Comparison of ENCODE assay signal across 22 cellular contexts in the genomic region with DNA sequence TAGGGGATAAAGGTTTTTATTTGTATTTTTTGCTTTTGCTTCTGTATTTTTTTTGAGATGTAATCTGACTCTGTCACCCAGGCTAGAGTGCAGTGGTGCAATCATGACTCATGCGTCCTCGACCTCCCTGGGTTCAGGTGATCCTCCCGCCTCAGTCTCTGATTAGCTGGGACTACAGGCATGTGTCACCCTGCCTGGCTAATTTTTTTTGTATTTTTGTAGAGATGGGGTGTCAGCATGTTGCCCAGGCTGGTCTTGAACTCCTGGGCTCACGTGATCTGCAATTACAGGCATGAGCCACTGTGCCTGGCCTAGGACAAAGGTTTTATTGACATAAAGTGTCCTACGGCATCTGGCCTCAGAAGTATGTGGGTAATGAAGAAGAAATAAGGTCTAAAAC.
A peak's percentile ranks its signal among the peaks of the same experiment; 100 is the strongest.
DNase-seq lines count a peak whose midpoint lies in the region; ATAC-seq, FAIRE-seq and TF ChIP-seq lines count a peak whose summit lies in the region.
"Had no signal": no experiment of that assay in that cellular context is flagged by ENCODE, and none has a peak within 500 bp of the region (broad histone marks: within the 10 kb centered on the region; RNA-seq: fewer than 3 reads in every experiment).

No MANE protein-coding gene starts in this region.

- H3K27me3 ChIP-seq in bronchial epithelial cell (ENCODE audit: control insufficient read depth, insufficient read depth, low read length): no peaks in the 10 kb centered on the region
- no peaks in the 10 kb centered on the region for H3K27me3 ChIP-seq in liver (ENCODE audit: control insufficient read depth in 4 of 4, insufficient read depth in 4 of 4, low read length in 3 of 4)
- H3K27me3 ChIP-seq: SJSA1 had no signal

- peak; percentile 31 to 34 for TF ChIP-seq RAD21 in liver (IDR thresholded peaks at IDR 0.05)

- no peak overlapping the region for H3K27ac ChIP-seq in liver (ENCODE audit: low read depth in 1 of 2, low read length in 2 of 2)
- H3K27ac ChIP-seq: SJSA1, skin epidermis, thoracic aorta, WERI-Rb-1 had no signal

- no peak overlapping the region for H3K4me3 ChIP-seq in bronchial epithelial cell (ENCODE audit: low read depth, low read length)
- no peak overlapping the region for H3K4me3 ChIP-seq in liver (ENCODE audit: low read depth in 1 of 3, low read length in 3 of 3)
- H3K4me3 ChIP-seq: SJSA1, skin epidermis, thoracic aorta had no signal

- H3K9ac ChIP-seq in liver (ENCODE audit: low read depth in 1 of 2, low read length in 2 of 2): no peak overlapping the region

- no peak for FAIRE-seq in bronchial epithelial cell (lab: Jason Lieb, UNC)

- in situ Hi-C loops in GM13976 (cut with MboI; ENCODE audit: low sequenced_read_pairs, unreplicated experiment): no loop called here

- intact Hi-C loops in Right ventricle myocardium inferior (cut with DNase I): no loop called here

- H3K36me3 ChIP-seq in bronchial epithelial cell (ENCODE audit: control insufficient read depth, insufficient read depth, low read length): no peaks in the 10 kb centered on the region
- H3K36me3 ChIP-seq in liver (ENCODE audit: control insufficient read depth in 4 of 4, insufficient read depth in 3 of 4, low read depth in 1 of 4, low read length in 3 of 4): no peaks in the 10 kb centered on the region
- H3K36me3 ChIP-seq: SJSA1, thoracic aorta, WERI-Rb-1 had no signal

- WGBS in liver: 41% methylated on average over 5 of the region's 5 CpGs

- ATAC-seq in Right ventricle myocardium inferior (no peak), GM18907 (IDR thresholded peaks at IDR 0.05; ENCODE audit: unreplicated experiment) (no peak)
- ATAC-seq: left cardiac atrium had no signal

- peak; percentile 63 for DNase-seq in DMS53 (lab: John Stamatoyannopoulos, UW)
- DNase-seq in M059J (ENCODE audit: low read depth): peak; percentile 77
- peak; percentile 67 for DNase-seq in bronchial epithelial cell (ENCODE audit: low read depth)
- no peak for DNase-seq in Right ventricle myocardium inferior (ENCODE audit: missing footprints)
- no peak for DNase-seq in GM13976 (ENCODE audit: low spot score)
- DNase-seq in SW480 (ENCODE audit: low spot score): no peak
- DNase-seq: activated gamma-delta T cell; GF-D8; GOT3; KBM-7; left cardiac atrium; NCI-H1092 treated with DMSO at 0.1 percent for 48 hours; NCI-H2107; NCI-H748 treated with DMSO at 0.1 percent for 48 hours; nephron progenitor cell; stimulated activated naive CD4-positive, alpha-beta T cell; WERI-Rb-1 had no signal

- peaks cover 0 to under 1% (median 0%) of the 10 kb centered on the region in 4 donors for H3K4me1 ChIP-seq in liver (ENCODE audit: control insufficient read depth in 4 of 4, insufficient read depth in 4 of 4, low read length in 3 of 4)
- H3K4me1 ChIP-seq: SJSA1 had no signal

- TF ChIP-seq CTCF in bronchial epithelial cell (IDR thresholded peaks at IDR 0.05; ENCODE audit: insufficient read depth, low read length, severe bottlenecking) (no peak), liver (IDR thresholded peaks at IDR 0.05; ENCODE audit: low read depth, low read length, missing input control) (no peak), GM13976 (IDR thresholded peaks at IDR 0.05; ENCODE audit: borderline replicate concordance, control extremely low read depth, extremely low read depth, insufficient read depth, missing control alignments) (no peak)

- peaks cover 0 to 3% (median 0%) of the 10 kb centered on the region in 4 donors for H3K9me3 ChIP-seq in liver (ENCODE audit: control insufficient read depth in 4 of 4, low read length in 3 of 4)
- H3K9me3 ChIP-seq: SJSA1, thoracic aorta had no signal

TF ChIP-seq in liver, 16 proteins besides CTCF, POLR2A, EP300 and RAD21:
- TF ChIP-seq, protein P1, sequence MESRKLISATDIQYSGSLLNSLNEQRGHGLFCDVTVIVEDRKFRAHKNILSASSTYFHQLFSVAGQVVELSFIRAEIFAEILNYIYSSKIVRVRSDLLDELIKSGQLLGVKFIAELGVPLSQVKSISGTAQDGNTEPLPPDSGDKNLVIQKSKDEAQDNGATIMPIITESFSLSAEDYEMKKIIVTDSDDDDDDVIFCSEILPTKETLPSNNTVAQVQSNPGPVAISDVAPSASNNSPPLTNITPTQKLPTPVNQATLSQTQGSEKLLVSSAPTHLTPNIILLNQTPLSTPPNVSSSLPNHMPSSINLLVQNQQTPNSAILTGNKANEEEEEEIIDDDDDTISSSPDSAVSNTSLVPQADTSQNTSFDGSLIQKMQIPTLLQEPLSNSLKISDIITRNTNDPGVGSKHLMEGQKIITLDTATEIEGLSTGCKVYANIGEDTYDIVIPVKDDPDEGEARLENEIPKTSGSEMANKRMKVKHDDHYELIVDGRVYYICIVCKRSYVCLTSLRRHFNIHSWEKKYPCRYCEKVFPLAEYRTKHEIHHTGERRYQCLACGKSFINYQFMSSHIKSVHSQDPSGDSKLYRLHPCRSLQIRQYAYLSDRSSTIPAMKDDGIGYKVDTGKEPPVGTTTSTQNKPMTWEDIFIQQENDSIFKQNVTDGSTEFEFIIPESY (IDR thresholded peaks at IDR 0.05): peak; percentile 31
- TF ChIP-seq SP1 (IDR thresholded peaks at IDR 0.05): peak; percentile 68
- TF ChIP-seq, protein P2, sequence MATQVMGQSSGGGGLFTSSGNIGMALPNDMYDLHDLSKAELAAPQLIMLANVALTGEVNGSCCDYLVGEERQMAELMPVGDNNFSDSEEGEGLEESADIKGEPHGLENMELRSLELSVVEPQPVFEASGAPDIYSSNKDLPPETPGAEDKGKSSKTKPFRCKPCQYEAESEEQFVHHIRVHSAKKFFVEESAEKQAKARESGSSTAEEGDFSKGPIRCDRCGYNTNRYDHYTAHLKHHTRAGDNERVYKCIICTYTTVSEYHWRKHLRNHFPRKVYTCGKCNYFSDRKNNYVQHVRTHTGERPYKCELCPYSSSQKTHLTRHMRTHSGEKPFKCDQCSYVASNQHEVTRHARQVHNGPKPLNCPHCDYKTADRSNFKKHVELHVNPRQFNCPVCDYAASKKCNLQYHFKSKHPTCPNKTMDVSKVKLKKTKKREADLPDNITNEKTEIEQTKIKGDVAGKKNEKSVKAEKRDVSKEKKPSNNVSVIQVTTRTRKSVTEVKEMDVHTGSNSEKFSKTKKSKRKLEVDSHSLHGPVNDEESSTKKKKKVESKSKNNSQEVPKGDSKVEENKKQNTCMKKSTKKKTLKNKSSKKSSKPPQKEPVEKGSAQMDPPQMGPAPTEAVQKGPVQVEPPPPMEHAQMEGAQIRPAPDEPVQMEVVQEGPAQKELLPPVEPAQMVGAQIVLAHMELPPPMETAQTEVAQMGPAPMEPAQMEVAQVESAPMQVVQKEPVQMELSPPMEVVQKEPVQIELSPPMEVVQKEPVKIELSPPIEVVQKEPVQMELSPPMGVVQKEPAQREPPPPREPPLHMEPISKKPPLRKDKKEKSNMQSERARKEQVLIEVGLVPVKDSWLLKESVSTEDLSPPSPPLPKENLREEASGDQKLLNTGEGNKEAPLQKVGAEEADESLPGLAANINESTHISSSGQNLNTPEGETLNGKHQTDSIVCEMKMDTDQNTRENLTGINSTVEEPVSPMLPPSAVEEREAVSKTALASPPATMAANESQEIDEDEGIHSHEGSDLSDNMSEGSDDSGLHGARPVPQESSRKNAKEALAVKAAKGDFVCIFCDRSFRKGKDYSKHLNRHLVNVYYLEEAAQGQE (IDR thresholded peaks at IDR 0.05): no peak
- no peak for TF ChIP-seq NR2F2 (IDR thresholded peaks at IDR 0.05)
- no peak for TF ChIP-seq FOXA1 (IDR thresholded peaks at IDR 0.05)
- TF ChIP-seq, protein P3, sequence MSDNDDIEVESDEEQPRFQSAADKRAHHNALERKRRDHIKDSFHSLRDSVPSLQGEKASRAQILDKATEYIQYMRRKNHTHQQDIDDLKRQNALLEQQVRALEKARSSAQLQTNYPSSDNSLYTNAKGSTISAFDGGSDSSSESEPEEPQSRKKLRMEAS (IDR thresholded peaks at IDR 0.05): peak; percentile 33
- TF ChIP-seq YY1 (IDR thresholded peaks at IDR 0.05): peak; percentile 14
- TF ChIP-seq RXRA (IDR thresholded peaks at IDR 0.05): peak; percentile 40 to 77
- peak; percentile 66 to 80 for TF ChIP-seq HNF4A (conservative IDR thresholded peaks at IDR 0.05)
- TF ChIP-seq EGR1 (IDR thresholded peaks at IDR 0.05; ENCODE audit: low read depth in 2 of 2): no peak
- no peak for TF ChIP-seq HNF4G (IDR thresholded peaks at IDR 0.05)
- peak; percentile 9 for TF ChIP-seq FOXA2 (IDR thresholded peaks at IDR 0.05)
- TF ChIP-seq, protein P4, sequence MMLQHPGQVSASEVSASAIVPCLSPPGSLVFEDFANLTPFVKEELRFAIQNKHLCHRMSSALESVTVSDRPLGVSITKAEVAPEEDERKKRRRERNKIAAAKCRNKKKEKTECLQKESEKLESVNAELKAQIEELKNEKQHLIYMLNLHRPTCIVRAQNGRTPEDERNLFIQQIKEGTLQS (IDR thresholded peaks at IDR 0.05): peak; percentile 80
- TF ChIP-seq GABPA (IDR thresholded peaks at IDR 0.05 in 1 of 2, conservative IDR thresholded peaks at IDR 0.05 in 1 of 2): no peak
- no peak for TF ChIP-seq TAF1 (conservative IDR thresholded peaks at IDR 0.05)
- TF ChIP-seq JUND (IDR thresholded peaks at IDR 0.05): peak; percentile 91 to 96

Comparison
In these comparisons a context has a peak if more than half of its experiments do, and no peak if none do; other contexts are left out.
1. DNase-seq: peak in DMS53 (single experiment), M059J (single experiment) and bronchial epithelial cell (single experiment); none in Right ventricle myocardium inferior (single experiment), GM13976 (single experiment) and SW480 (single experiment).